In genomic region chr3:40237892-40238571, GRCh38 we compare ENCODE assay signal across 12 cellular contexts.
DNase-seq lines count a peak whose midpoint lies in the region; TF ChIP-seq lines count a peak whose summit lies in the region.
"Had no signal": no experiment of that assay in that cellular context is flagged by ENCODE, and none has a peak within 500 bp of the region (broad histone marks: within the 10 kb centered on the region; RNA-seq: fewer than 3 reads in every experiment).

No MANE protein-coding gene starts in this region.

- no peaks in the 10 kb centered on the region for H3K4me1 ChIP-seq in SK-N-SH (ENCODE audit: control insufficient read depth in 1 of 2, insufficient read depth in 2 of 2, low read depth in 1 of 2, low read length in 1 of 2)
- H3K4me1 ChIP-seq: prostate gland had no signal

- TF ChIP-seq RAD21 in SK-N-SH (IDR thresholded peaks at IDR 0.05; ENCODE audit: low read length): no peak

- no peaks in the 10 kb centered on the region for H3K79me2 ChIP-seq in SK-N-SH (ENCODE audit: insufficient read depth)

- no peaks in the 10 kb centered on the region for H3F3A ChIP-seq in SK-N-SH (replicated peaks; ENCODE audit: insufficient read depth)

- no peak overlapping the region for H3K27ac ChIP-seq in SK-N-SH (ENCODE audit: low read depth in 2 of 2, low read length in 1 of 2)
- H3K27ac ChIP-seq: prostate gland had no signal

- H3K9me2 ChIP-seq in SK-N-SH: no peaks in the 10 kb centered on the region

- no peaks in the 10 kb centered on the region for H3K36me3 ChIP-seq in SK-N-SH (replicated peaks in 1 of 2; ENCODE audit: control insufficient read depth in 1 of 2, insufficient read depth in 2 of 2, low read length in 1 of 2)
- H3K36me3 ChIP-seq: prostate gland had no signal

- H3K4me3 ChIP-seq in SK-N-SH (ENCODE audit: low read depth in 2 of 2, low read length in 1 of 2) (no peak overlapping the region), foreskin fibroblast (ENCODE audit: low read depth in 1 of 2, low read length in 2 of 2) (no peak overlapping the region)
- H3K4me3 ChIP-seq: prostate gland had no signal

- H4K20me1 ChIP-seq in SK-N-SH (ENCODE audit: insufficient read depth): no peaks in the 10 kb centered on the region

- no peaks in the 10 kb centered on the region for H3K27me3 ChIP-seq in SK-N-SH (ENCODE audit: insufficient read depth)

- POLR2A ChIA-PET in SK-N-SH (lab: Yijun Ruan, JAX): no interaction called here

- H2AFZ ChIP-seq in SK-N-SH (ENCODE audit: low read depth): no peak overlapping the region

- TF ChIP-seq CTCF in SK-N-SH (IDR thresholded peaks at IDR 0.05) (peak; percentile 14; the same call in 1 of the 2 replicates), foreskin fibroblast (IDR thresholded peaks at IDR 0.05; ENCODE audit: low read depth, low read length) (peak; percentile 25)

- no peak overlapping the region for H3K9ac ChIP-seq in SK-N-SH

- DNase-seq in AG20443 (ENCODE audit: low spot score) (peak; percentile 61), SK-N-SH (peak; percentile 32), foreskin fibroblast (peak; percentile 14 to 42), myocyte (ENCODE audit: low read depth) (peak; percentile 34), T-helper 1 cell (no peak), NCI-H2196 (lab: John Stamatoyannopoulos, UW; ENCODE audit: unreplicated experiment) (no peak), NCI-H774 (lab: John Stamatoyannopoulos, UW) (no peak), NCI-H345 (lab: John Stamatoyannopoulos, UW) (no peak)
- DNase-seq: activated CD4-positive, alpha-beta memory T cell treated with anti-CD3 and anti-CD28 coated beads for 36 hours; CD4-positive, CD25-positive, alpha-beta regulatory T cell; NCI-H146 had no signal

- WGBS in SK-N-SH (ENCODE audit: low lambda C conversion rate): 73% methylated on average over 8 of the region's 8 CpGs

- no peak overlapping the region for H3K4me2 ChIP-seq in SK-N-SH

- CTCF ChIA-PET in SK-N-SH (lab: Yijun Ruan, JAX): interaction anchor here (0.7 to 1.6 kb wide), 5 partner anchors 8 to 90 kb away, joined by 3 to 7 read pairs (median 3); no protein-coding TSS in a partner anchor

- H3K9me3 ChIP-seq in SK-N-SH: no peaks in the 10 kb centered on the region
- H3K9me3 ChIP-seq: prostate gland had no signal

- no peak for TF ChIP-seq EP300 in SK-N-SH (IDR thresholded peaks at IDR 0.05; ENCODE audit: borderline replicate concordance in 1 of 2, low read depth in 1 of 2, low read length in 1 of 2)

TF ChIP-seq in SK-N-SH, 30 proteins besides CTCF, POLR2A, EP300 and RAD21:
- TF ChIP-seq TCF12 (IDR thresholded peaks at IDR 0.05) (no peak), POLR2AphosphoS5 (IDR thresholded peaks at IDR 0.05; ENCODE audit: low read depth, low read length) (no peak), YY1 (IDR thresholded peaks at IDR 0.05; ENCODE audit: low read depth) (no peak), FOXM1 (IDR thresholded peaks at IDR 0.05; ENCODE audit: low read depth) (no peak), SMC3 (IDR thresholded peaks at IDR 0.05; ENCODE audit: low read depth, low read length) (no peak), PBX3 (IDR thresholded peaks at IDR 0.05) (no peak), REST (IDR thresholded peaks at IDR 0.05; ENCODE audit: low read depth, low read length) (no peak), MEF2A (IDR thresholded peaks at IDR 0.05; ENCODE audit: borderline replicate concordance, low read depth) (no peak), EZH2phosphoT487 (IDR thresholded peaks at IDR 0.05; ENCODE audit: borderline replicate concordance, low read depth) (no peak), NFIC (IDR thresholded peaks at IDR 0.05; ENCODE audit: borderline replicate concordance) (no peak), NRF1 (IDR thresholded peaks at IDR 0.05; ENCODE audit: low read depth, low read length) (no peak), TAF1 (IDR thresholded peaks at IDR 0.05; ENCODE audit: borderline replicate concordance, low read depth, low read length) (no peak), JUND (IDR thresholded peaks at IDR 0.05) (no peak), FOSL2 (IDR thresholded peaks at IDR 0.05; ENCODE audit: borderline replicate concordance, low read depth) (no peak), ELF1 (IDR thresholded peaks at IDR 0.05) (no peak)

Comparison
In these comparisons a context has a peak if more than half of its experiments do, and no peak if none do; other contexts are left out.
1. DNase-seq: peak in AG20443 (single experiment), SK-N-SH (single experiment), foreskin fibroblast (2 of 2) and myocyte (single experiment); none in T-helper 1 cell (0 of 5), NCI-H2196 (single experiment), NCI-H774 (single experiment) and NCI-H345 (single experiment).